7 cellular contexts compared by ENCODE assay signal in genomic region chr6:42043787-42044475, GRCh38. TPM values are rescaled to one million over a fixed set of nuclear protein-coding genes. Genes with fewer than 3 reads are reported as not detected.
DNase-seq lines count a peak whose midpoint lies in the region; ATAC-seq and TF ChIP-seq lines count a peak whose summit lies in the region.

No MANE protein-coding gene starts in this region.

- H3K27ac Mint-ChIP-seq in activated CD4-positive, alpha-beta T cell treated with anti-CD3 and anti-CD28 coated beads, Interleukin-2, amount 10 ng/mL, durations not matched to agents 7 days and 5 days: peak overlapping the region; percentile 89

- POLR2A ChIA-PET in activated CD4-positive, alpha-beta T cell treated with anti-CD3 and anti-CD28 coated beads, Interleukin-2, amount 10 ng/mL, durations not matched to agents 7 days and 5 days (lab: Charles Lee): interaction anchor here (1.0 to 2.1 kb wide), 4 partner anchors 33 to 108 kb away, joined by 3 to 8 read pairs (median 3); no protein-coding TSS in a partner anchor

- intact Hi-C loops in right lobe of liver (cut with DNase I): loop anchor here in 1 of 2 donors (10.0 kb wide), 2 partner anchors 109 to 259 kb away; partner anchors contain the start of genes PRICKLE4 and TOMM6

- H3K4me3 ChIP-seq in choroid plexus epithelial cell (ENCODE audit: low read depth, low read length): no peak overlapping the region
- H3K4me3 ChIP-seq in right lobe of liver: peak overlapping the region in 1 of 3 donors; percentile 11

- no peak for TF ChIP-seq POLR2A in right lobe of liver (IDR thresholded peaks at IDR 0.05)

- H3K27me3 ChIP-seq in right lobe of liver: no peaks in the 10 kb centered on the region

- H3K36me3 Mint-ChIP-seq in activated CD4-positive, alpha-beta T cell treated with anti-CD3 and anti-CD28 coated beads, Interleukin-2, amount 10 ng/mL, durations not matched to agents 7 days and 5 days (ENCODE audit: low read depth): peaks cover 50% of the 10 kb centered on the region

- H3K4me1 Mint-ChIP-seq in activated CD4-positive, alpha-beta T cell treated with anti-CD3 and anti-CD28 coated beads, Interleukin-2, amount 10 ng/mL, durations not matched to agents 7 days and 5 days: peaks cover 85% of the 10 kb centered on the region

- ATAC-seq in GM18498 (IDR thresholded peaks at IDR 0.05; ENCODE audit: unreplicated experiment): peak; percentile 41
- ATAC-seq in HG03460 (IDR thresholded peaks at IDR 0.05; ENCODE audit: unreplicated experiment): peak; percentile 32
- peak; percentile 75 to 84 (median 77) for ATAC-seq in right lobe of liver

- H3K27ac ChIP-seq in right lobe of liver: no peak overlapping the region

- CTCF ChIA-PET in activated CD4-positive, alpha-beta T cell treated with anti-CD3 and anti-CD28 coated beads, Interleukin-2, amount 10 ng/mL, durations not matched to agents 7 days and 5 days (lab: Charles Lee): interaction anchor here (0.6 to 15.9 kb wide), 57 partner anchors 8 to 520 kb away, joined by 3 to 412 read pairs (median 4); partner anchors contain the start of genes BYSL, CCND3, MED20 and TOMM6

- H3K9me3 Mint-ChIP-seq in activated CD4-positive, alpha-beta T cell treated with anti-CD3 and anti-CD28 coated beads, Interleukin-2, amount 10 ng/mL, durations not matched to agents 7 days and 5 days: no peaks in the 10 kb centered on the region

- no peaks in the 10 kb centered on the region for H3K27me3 Mint-ChIP-seq in activated CD4-positive, alpha-beta T cell treated with anti-CD3 and anti-CD28 coated beads, Interleukin-2, amount 10 ng/mL, durations not matched to agents 7 days and 5 days

- peak overlapping the region; percentile 72 for H3K4me3 Mint-ChIP-seq in activated CD4-positive, alpha-beta T cell treated with anti-CD3 and anti-CD28 coated beads, Interleukin-2, amount 10 ng/mL, durations not matched to agents 7 days and 5 days

- peaks cover 0 to 24% (median 8%) of the 10 kb centered on the region in 4 donors for H3K4me1 ChIP-seq in right lobe of liver

- 24% methylated on average over 13 of the region's 21 CpGs for WGBS in right lobe of liver (ENCODE audit: insufficient coverage, low coverage, low lambda C conversion rate, missing lambda C conversion rate)

- DNase-seq in NCI-H748 (lab: John Stamatoyannopoulos, UW; ENCODE audit: unreplicated experiment) (peak; percentile 84), choroid plexus epithelial cell (ENCODE audit: low read depth) (peak; percentile 91), right lobe of liver (peak; percentile 85 to 86 (median 86))
- DNase-seq in activated CD4-positive, alpha-beta T cell treated with anti-CD3 and anti-CD28 coated beads, Interleukin-2, amount 10 ng/mL, durations not matched to agents 7 days and 5 days: peak; percentile 96
- DNase-seq in stimulated activated CD4-positive, alpha-beta T cell treated with anti-CD3 and anti-CD28 coated beads, Interleukin-4, amount 100 ng/mL, for 48 hours (ENCODE audit: low read depth in 2 of 2): peak; percentile 88 to 96

- H3K9me3 ChIP-seq in right lobe of liver: no peaks in the 10 kb centered on the region

- no peaks in the 10 kb centered on the region for H3K36me3 ChIP-seq in right lobe of liver

- TF ChIP-seq CTCF in choroid plexus epithelial cell (conservative IDR thresholded peaks at IDR 0.05; ENCODE audit: low read depth, low read length) (peak; percentile 97), right lobe of liver (IDR thresholded peaks at IDR 0.05) (peak; percentile 95 to 98 (median 97))

RNA-seq across cellular contexts. Expression of gene TAF8, which starts 6.4 kb away (rescaled TPM):
- 10 to 100 TPM; 53.2 to 60.2 TPM for total RNA-seq in activated CD4-positive, alpha-beta T cell treated with anti-CD3 and anti-CD28 coated beads, Interleukin-2, amount 10 ng/mL, durations not matched to agents 7 days and 5 days
- 10 to 100 TPM in 4 of 6 experiments, 1 to 10 TPM in 2; 6.7 to 14.7 (median 11.9) TPM for total RNA-seq in right lobe of liver
